Comparison of ENCODE assay signal across 29 cellular contexts in genomic region chr22:41339823-41340222, GRCh38.
"Had no signal": no experiment of that assay in that cellular context is flagged by ENCODE, and none has a peak within 500 bp of the region (broad histone marks: within the 10 kb centered on the region; RNA-seq: fewer than 3 reads in every experiment).

No MANE protein-coding gene starts in this region.

- H3K4me1 ChIP-seq: foreskin keratinocyte, gastrocnemius medialis had no signal

- FAIRE-seq: astrocyte, bronchial epithelial cell, TTC549 had no signal

- H3K27me3 ChIP-seq: brain microvascular endothelial cell, dorsolateral prefrontal cortex, esophagus muscularis mucosa, foreskin keratinocyte, gastrocnemius medialis had no signal

- ATAC-seq: activated CD4-positive, CD25-positive, alpha-beta regulatory T cell treated with anti-CD3 and anti-CD28 coated beads, Interleukin-2, amount 50 U/mL, for 24 hours; activated CD8-positive, alpha-beta T cell treated with anti-CD3 and anti-CD28 coated beads for 36 hours; activated T-cell treated with anti-CD3 and anti-CD28 coated beads, Interleukin-2, amount 50 U/mL, for 4 hours; activated T-helper 17 cell treated with anti-CD3 and anti-CD28 coated beads, Interleukin-2, amount 50 U/mL, for 72 hours; foreskin keratinocyte; gastrocnemius medialis had no signal

- H3K9me3 ChIP-seq: esophagus muscularis mucosa, gastrocnemius medialis had no signal

- H3K27ac ChIP-seq: brain microvascular endothelial cell, coronary artery, esophagus muscularis mucosa, foreskin keratinocyte, gastrocnemius medialis, WERI-Rb-1 had no signal

- H3K4me3 ChIP-seq: coronary artery, dorsolateral prefrontal cortex, esophagus muscularis mucosa, gastrocnemius medialis had no signal

- DNase-seq: activated B cell treated with CpG ODN at 0.5 μM for 24 hours; activated CD4-positive, alpha-beta T cell treated with anti-CD3 and anti-CD28 coated beads for 48 hours; activated CD4-positive, alpha-beta T cell treated with anti-CD3 and anti-CD28 coated beads, Interleukin-2, amount 50 U/mL, for 1 hour; activated CD4-positive, alpha-beta T cell treated with anti-CD3 and anti-CD28 coated beads, Interleukin-2, amount 50 U/mL, for 48 hours; activated CD8-positive, alpha-beta memory T cell treated with anti-CD3 and anti-CD28 coated beads for 24 hours; activated CD8-positive, alpha-beta T cell treated with anti-CD3 and anti-CD28 coated beads for 36 hours; activated effector memory CD4-positive, alpha-beta T cell treated with Interleukin-2 at 50 U/mL for 16 hours; activated gamma-delta T cell treated with Interleukin-2 at 50 U/mL for 16 hours; activated naive CD4-positive, alpha-beta T cell treated with anti-CD3 and anti-CD28 coated beads, Interleukin-2, amount 50 U/mL, for 16 hours; activated naive CD4-positive, alpha-beta T cell treated with Interleukin-2 at 50 U/mL for 16 hours; activated T-cell treated with anti-CD3 and anti-CD28 coated beads, Interleukin-2, amount 50 U/mL, for 4 hours; amniotic stem cell; anterior cingulate cortex; brain microvascular endothelial cell; dorsolateral prefrontal cortex; effector memory CD4-positive, alpha-beta T cell; endodermal cell; foreskin keratinocyte; gastrocnemius medialis; glutamatergic neuron; T-helper 2 cell; WERI-Rb-1 had no signal
